Comparison of ENCODE assay signal across 24 cellular contexts in the genomic region with DNA sequence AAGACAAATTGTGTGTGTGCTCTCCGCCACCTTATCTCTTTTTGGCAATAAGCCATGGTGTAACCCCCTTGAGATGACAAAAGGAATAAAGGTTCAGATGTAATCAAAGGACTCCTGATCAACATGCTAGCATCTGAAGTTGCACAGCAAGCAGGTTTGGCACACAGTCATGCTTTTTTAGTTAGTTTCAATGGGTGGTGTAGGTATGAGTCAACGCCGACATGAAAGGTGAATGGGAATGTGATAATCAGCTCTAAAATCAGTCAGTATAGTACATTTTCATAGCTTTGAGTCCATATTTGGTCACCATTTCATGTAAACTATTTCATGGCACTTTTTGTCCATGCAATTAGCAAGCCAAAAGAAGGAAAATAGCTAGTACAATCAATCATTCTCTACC. TPM values are rescaled to one million over a fixed set of nuclear protein-coding genes. Genes with fewer than 3 reads are reported as not detected.
"Had no signal": no experiment of that assay in that cellular context is flagged by ENCODE, and none has a peak within 500 bp of the region (broad histone marks: within the 10 kb centered on the region; RNA-seq: fewer than 3 reads in every experiment).

No MANE protein-coding gene starts in this region.

- H3K27me3 ChIP-seq: colonic mucosa, heart left ventricle, right lobe of liver, stomach had no signal

- H3K4me3 ChIP-seq: colonic mucosa, heart left ventricle, psoas muscle, right lobe of liver, stomach, thoracic aorta, transverse colon had no signal

- H3K27ac Mint-ChIP-seq: naive thymus-derived CD4-positive, alpha-beta T cell; nephron progenitor cell had no signal

- H3K9me3 ChIP-seq: colonic mucosa, heart left ventricle, neutrophil, psoas muscle, right lobe of liver, stomach, thoracic aorta, transverse colon had no signal

- H3K36me3 ChIP-seq: colonic mucosa, heart left ventricle, neutrophil, right lobe of liver, stomach, thoracic aorta, transverse colon had no signal

- H3K9me3 Mint-ChIP-seq: naive thymus-derived CD4-positive, alpha-beta T cell; nephron progenitor cell had no signal

- ATAC-seq: heart left ventricle; naive thymus-derived CD4-positive, alpha-beta T cell; psoas muscle; right lobe of liver had no signal

- H3K27ac ChIP-seq: colonic mucosa, heart left ventricle, neutrophil, psoas muscle, right lobe of liver, stomach, thoracic aorta, transverse colon had no signal

- H3K36me3 Mint-ChIP-seq: naive thymus-derived CD4-positive, alpha-beta T cell had no signal

- H3K4me1 ChIP-seq: colonic mucosa, heart left ventricle, psoas muscle, right lobe of liver, stomach, transverse colon had no signal

- H3K4me1 Mint-ChIP-seq: naive thymus-derived CD4-positive, alpha-beta T cell; nephron progenitor cell had no signal

- DNase-seq: colonic mucosa; dermis blood vessel endothelial cell; erythroblast; foreskin melanocyte; heart left ventricle; hippocampal formation; kidney glomerular epithelial cell; naive thymus-derived CD4-positive, alpha-beta T cell; nephron progenitor cell; psoas muscle; retina; right lobe of liver; stimulated activated CD4-positive, alpha-beta T cell treated with anti-CD3 and anti-CD28 coated beads, Interleukin-4, amount 100 ng/mL, for 24 hours; stimulated activated naive CD4-positive, alpha-beta T cell; stomach; substantia nigra; transverse colon had no signal

- H3K4me3 Mint-ChIP-seq: naive thymus-derived CD4-positive, alpha-beta T cell; nephron progenitor cell had no signal

RNA-seq across cellular contexts. Expression of a gene that starts 50.4 kb away (rescaled TPM):
- total RNA-seq: colonic mucosa; dermis blood vessel endothelial cell; glomerular endothelial cell; lung microvascular endothelial cell; mesenteric fat pad; mononuclear cell; naive thymus-derived CD4-positive, alpha-beta T cell; osteoblast; thoracic aorta; transverse colon had no signal
- polyA plus RNA-seq: naive thymus-derived CD4-positive, alpha-beta T cell had no signal
